ENCODE assay signal across 25 cellular contexts in genomic region chr9:2745560-2746380, GRCh38. TPM values are rescaled to one million over a fixed set of nuclear protein-coding genes. Genes with fewer than 3 reads are reported as not detected.
A peak's percentile ranks its signal among the peaks of the same experiment; 100 is the strongest.
DNase-seq lines count a peak whose midpoint lies in the region; ATAC-seq and TF ChIP-seq lines count a peak whose summit lies in the region.
"Had no signal": no experiment of that assay in that cellular context is flagged by ENCODE, and none has a peak within 500 bp of the region (broad histone marks: within the 10 kb centered on the region; RNA-seq: fewer than 3 reads in every experiment).

No MANE protein-coding gene starts in this region.

- ATAC-seq in GM19455 (IDR thresholded peaks at IDR 0.05; ENCODE audit: unreplicated experiment): no peak
- ATAC-seq: GM12878, natural killer cell, Panc1, psoas muscle had no signal

- H3K36me3 Mint-ChIP-seq in HFFc6 (ENCODE audit: low read depth): peaks cover 37% of the 10 kb centered on the region
- H3K36me3 Mint-ChIP-seq in neural crest cell (ENCODE audit: low read depth): peaks cover 21% of the 10 kb centered on the region

- H3K27me3 Mint-ChIP-seq in HFFc6 (ENCODE audit: insufficient read depth) (peaks cover 1% of the 10 kb centered on the region; the same call in 1 of the 2 replicates), neural crest cell (ENCODE audit: low read depth) (no peaks in the 10 kb centered on the region)
- H3K27me3 Mint-ChIP-seq: activated B cell treated with CpG ODN at 0.5 μM for 24 hours had no signal

- TF ChIP-seq CTCF in HFFc6 (IDR thresholded peaks at IDR 0.05) (no peak), neural crest cell (conservative IDR thresholded peaks at IDR 0.05) (no peak)

- H3K9me3 Mint-ChIP-seq in HFFc6 (no peaks in the 10 kb centered on the region), neural crest cell (peaks cover 10% of the 10 kb centered on the region)
- H3K9me3 Mint-ChIP-seq: natural killer cell had no signal

- H3K27ac Mint-ChIP-seq in HFFc6 (peak overlapping the region; percentile 43), neural crest cell (ENCODE audit: unreplicated experiment) (peak overlapping the region; percentile 40)
- H3K27ac Mint-ChIP-seq: activated B cell treated with CpG ODN at 0.5 μM for 24 hours had no signal

- H3K4me3 Mint-ChIP-seq in HFFc6 (no peak overlapping the region), neural crest cell (peak overlapping the region; percentile 15)
- H3K4me3 Mint-ChIP-seq: activated B cell treated with CpG ODN at 0.5 μM for 24 hours, natural killer cell had no signal

- DNase-seq in HFFc6 (no peak), RKO (ENCODE audit: low spot score) (peak; percentile 25), ecto neural progenitor cell (ENCODE audit: low spot score) (peak; percentile 67), neural crest cell (ENCODE audit: low read depth, low spot score) (no peak), SHP77 (lab: John Stamatoyannopoulos, UW) (no peak), DMS53 treated with DMSO at 0.1 percent for 48 hours (lab: John Stamatoyannopoulos, UW; ENCODE audit: unreplicated experiment) (no peak)
- DNase-seq: activated B cell treated with CpG ODN at 0.5 μM for 24 hours; activated CD8-positive, alpha-beta memory T cell treated with anti-CD3 and anti-CD28 coated beads for 24 hours; activated effector memory CD4-positive, alpha-beta T cell treated with Interleukin-2 at 50 U/mL for 16 hours; AML-193; amniotic stem cell; Caco-2; GF-D8; Kasumi-1; mammary epithelial cell; natural killer cell; NCI-H1105; psoas muscle; stimulated activated CD8-positive, alpha-beta memory T cell treated with anti-CD3 and anti-CD28 coated beads, Interleukin-4, amount 100 ng/mL, for 48 hours; SW 1271 had no signal

- H3K4me1 Mint-ChIP-seq in HFFc6 (ENCODE audit: low read depth) (peaks cover 18% of the 10 kb centered on the region), neural crest cell (peaks cover 32% of the 10 kb centered on the region)
- H3K4me1 Mint-ChIP-seq: activated B cell treated with CpG ODN at 0.5 μM for 24 hours, natural killer cell had no signal

RNA-seq across cellular contexts. Expression of gene KCNV2, which starts 28.5 kb away (rescaled TPM):
- total RNA-seq in HFFc6 (2021; fragmentation: NEBNext Ultra II Directional; extraction: Animal tissue kit (Norgen Biotek cat#: 25700)): not detected
- total RNA-seq in neural crest cell: not detected in 2 replicates
- total RNA-seq: activated B cell treated with CpG ODN at 0.5 μM for 24 hours, Caco-2, cerebellum, mammary epithelial cell, natural killer cell, psoas muscle, suprapubic skin had no signal

Comparison
In these comparisons a context has a peak if more than half of its experiments do, and no peak if none do; other contexts are left out.
1. DNase-seq: peak in RKO (single experiment) and ecto neural progenitor cell (single experiment); none in HFFc6 (single experiment), neural crest cell (single experiment), SHP77 (0 of 2) and DMS53 treated with DMSO at 0.1 percent for 48 hours (single experiment).